In the genomic region with DNA sequence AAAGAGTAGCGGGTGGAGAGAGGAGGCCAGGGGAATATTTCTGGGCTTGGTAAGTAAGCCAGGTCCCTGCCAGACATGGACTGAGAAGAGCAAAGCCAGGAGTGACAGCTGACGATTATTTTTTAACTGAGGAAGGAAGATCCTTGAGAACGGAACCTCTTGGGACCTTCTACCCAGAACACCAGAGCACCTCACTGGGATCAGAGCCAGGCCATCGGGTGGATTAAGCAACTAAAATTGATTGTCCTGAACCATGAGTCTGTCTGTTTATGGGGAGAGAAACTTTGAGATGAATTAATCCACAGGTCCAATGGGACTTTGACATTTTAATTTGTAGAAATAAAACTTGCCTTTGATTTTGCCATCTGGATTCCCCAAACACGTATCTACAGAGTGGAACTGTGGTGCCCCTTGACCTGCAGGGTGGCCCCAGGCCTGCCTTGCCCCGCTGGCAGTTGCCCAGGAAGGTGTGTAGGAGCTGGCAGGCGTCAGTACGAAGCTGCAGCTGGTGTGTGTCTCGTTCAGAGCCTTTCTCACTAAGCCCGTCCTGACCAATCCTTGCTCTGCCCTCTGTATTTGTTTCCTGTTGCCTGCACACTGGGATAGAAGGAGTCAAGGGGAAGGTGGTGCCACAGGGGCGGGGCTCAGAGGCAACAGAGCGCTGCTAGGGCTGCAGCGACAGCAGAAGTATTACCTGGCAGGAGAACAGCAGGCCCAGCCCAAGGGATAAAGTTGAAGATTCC, we compare ENCODE assay signal across 9 cellular contexts. TPM values are rescaled to one million over a fixed set of nuclear protein-coding genes. Genes with fewer than 3 reads are reported as not detected.
DNase-seq lines count a peak whose midpoint lies in the region; ATAC-seq and TF ChIP-seq lines count a peak whose summit lies in the region.
"Had no signal": no experiment of that assay in that cellular context is flagged by ENCODE, and none has a peak within 500 bp of the region (broad histone marks: within the 10 kb centered on the region; RNA-seq: fewer than 3 reads in every experiment).

No MANE protein-coding gene starts in this region.

- intact Hi-C loops in IMR-90 (cut with micrococcal nuclease) (no loop called here), psoas muscle (cut with DNase I) (no loop called here)

- no peaks in the 10 kb centered on the region for H4K20me1 ChIP-seq in IMR-90 (ENCODE audit: insufficient read depth, low read length)

- H3K27ac Mint-ChIP-seq in chondrocyte (ENCODE audit: unreplicated experiment) (no peak overlapping the region), HFFc6 (no peak overlapping the region)
- H3K27ac Mint-ChIP-seq: activated T-helper 1 cell treated with anti-CD3 and anti-CD28 coated beads, Interleukin-12 subunit alpha, Interleukin-12 subunit beta, Interleukin-2, Interleukin-4 antibody, amounts not matched to agents 30 ng/mL and 10 ng/mL and 1 ng/mL, durations not matched to agents 14 hours and 24 hours and 36 hours had no signal

- TF ChIP-seq RAD21 in IMR-90 (IDR thresholded peaks at IDR 0.05; ENCODE audit: low read length): no peak

- H4K5ac ChIP-seq in IMR-90 (ENCODE audit: low read depth, low read length): no peak overlapping the region

- H3K4me3 ChIP-seq in IMR-90 (ENCODE audit: insufficient read depth, low read depth, low read length): no peak overlapping the region
- H3K4me3 ChIP-seq in fibroblast of villous mesenchyme (ENCODE audit: low read depth, low read length): no peak overlapping the region
- no peak overlapping the region for H3K4me3 ChIP-seq in psoas muscle

- no peak overlapping the region for H2AK5ac ChIP-seq in IMR-90 (ENCODE audit: low read depth, low read length)

- no peak overlapping the region for H3K23ac ChIP-seq in IMR-90 (ENCODE audit: low read depth, low read length)

- no peak overlapping the region for H3K4ac ChIP-seq in IMR-90 (ENCODE audit: low read depth, low read length)

- POLR2A ChIA-PET in IMR-90 (lab: Charles Lee; ENCODE audit: unreplicated experiment): no interaction called here

- WGBS in IMR-90 (ENCODE audit: extremely low coverage in 2 of 2, insufficient read length in 1 of 2), 2 experiments: 22% methylated on average over 4 of the region's 13 CpGs; no CpG with 5 or more reads in 1 of the 2 experiments
- WGBS in psoas muscle, 3 donors: 15 to 23% (median 16%) methylated on average over 13 of the region's 13 CpGs

- peaks cover 8% of the 10 kb centered on the region for H3K4me1 Mint-ChIP-seq in chondrocyte (ENCODE audit: low read depth)
- H3K4me1 Mint-ChIP-seq in HFFc6 (ENCODE audit: low read depth): peaks cover 47% of the 10 kb centered on the region

- H4K91ac ChIP-seq in IMR-90 (ENCODE audit: insufficient read depth, low read depth, low read length): no peak overlapping the region

- H3K4me1 ChIP-seq in IMR-90 (ENCODE audit: control insufficient read depth, insufficient read depth, low read length): peaks cover 8% of the 10 kb centered on the region
- no peaks in the 10 kb centered on the region for H3K4me1 ChIP-seq in psoas muscle

- CTCF ChIA-PET in IMR-90 (lab: Yijun Ruan, JAX): no interaction called here

- no peak overlapping the region for H4K8ac ChIP-seq in IMR-90 (ENCODE audit: low read depth in 2 of 2, low read length in 2 of 2)

- H3K14ac ChIP-seq in IMR-90 (replicated peaks; ENCODE audit: low read depth, low read length): no peak overlapping the region

- no peak overlapping the region for H2AK9ac ChIP-seq in IMR-90 (replicated peaks; ENCODE audit: low read depth, low read length, poor library complexity)

- no peaks in the 10 kb centered on the region for H3K27me3 Mint-ChIP-seq in chondrocyte (ENCODE audit: low read depth)
- peaks cover 1% of the 10 kb centered on the region; the same call in 1 of the 2 replicates for H3K27me3 Mint-ChIP-seq in HFFc6 (ENCODE audit: insufficient read depth)

- no peak for DNase-seq in IMR-90
- DNase-seq in NCI-H69 (lab: John Stamatoyannopoulos, UW): peak; percentile 98
- DNase-seq in fibroblast of villous mesenchyme (ENCODE audit: low read depth): peak; percentile 51
- DNase-seq in psoas muscle: no peak
- DNase-seq in cerebellar nuclear complex (lab: John Stamatoyannopoulos, UW): no peak
- DNase-seq in chondrocyte (ENCODE audit: low spot score): no peak
- DNase-seq in HFFc6: no peak

- no peak overlapping the region for H3K4me3 Mint-ChIP-seq in chondrocyte (ENCODE audit: unreplicated experiment)
- H3K4me3 Mint-ChIP-seq in HFFc6: no peak overlapping the region
- H3K4me3 Mint-ChIP-seq: activated T-helper 1 cell treated with anti-CD3 and anti-CD28 coated beads, Interleukin-12 subunit alpha, Interleukin-12 subunit beta, Interleukin-2, Interleukin-4 antibody, amounts not matched to agents 30 ng/mL and 10 ng/mL and 1 ng/mL, durations not matched to agents 14 hours and 24 hours and 36 hours had no signal

- H3K4me2 ChIP-seq in IMR-90 (ENCODE audit: low read depth, low read length): no peak overlapping the region

- peak; percentile 24; the same call in 1 of the 2 replicates for ATAC-seq in IMR-90 (ENCODE audit: low read depth)
- ATAC-seq in psoas muscle: peak; percentile 17 to 59 (median 58)
- no peak for ATAC-seq in GM19351 (IDR thresholded peaks at IDR 0.05; ENCODE audit: unreplicated experiment)

- TF ChIP-seq POLR2A in IMR-90 (IDR thresholded peaks at IDR 0.05; ENCODE audit: low read depth, low read length): no peak

- peak overlapping the region; percentile 65 for H2AFZ ChIP-seq in IMR-90 (replicated peaks; ENCODE audit: low read length, poor library complexity)

- H3K9me1 ChIP-seq in IMR-90 (ENCODE audit: insufficient read depth, low read length): no peaks in the 10 kb centered on the region

- H3K27me3 ChIP-seq in IMR-90 (ENCODE audit: control insufficient read depth, insufficient read depth, low read length): no peaks in the 10 kb centered on the region
- peaks cover 0 to 7% (median 0%) of the 10 kb centered on the region in 3 donors for H3K27me3 ChIP-seq in psoas muscle (ENCODE audit: insufficient read depth in 3 of 3, low read length in 2 of 3)

- BruUV-seq in IMR-90 (replicated peaks; lab: Mats Ljungman, UMichigan): no TSS peak

- H2BK120ac ChIP-seq in IMR-90 (ENCODE audit: low read depth, low read length): no peak overlapping the region

- no peaks in the 10 kb centered on the region for H3K36me3 Mint-ChIP-seq in chondrocyte (ENCODE audit: low read depth)
- H3K36me3 Mint-ChIP-seq in HFFc6 (ENCODE audit: low read depth): peaks cover 5% of the 10 kb centered on the region; the same call in 1 of the 2 replicates

- dilution Hi-C loops in IMR-90 (cut with HindIII; ENCODE audit: low sequenced_read_pairs, unreplicated experiment): no loop called here

- no peak overlapping the region for H3K9ac ChIP-seq in IMR-90 (ENCODE audit: low read depth, low read length)

- no peak overlapping the region for H2BK5ac ChIP-seq in IMR-90 (ENCODE audit: low read depth, low read length, poor library complexity, severe bottlenecking)

- H3K36me3 ChIP-seq in IMR-90 (ENCODE audit: control insufficient read depth, insufficient read depth, low read length): no peaks in the 10 kb centered on the region
- no peaks in the 10 kb centered on the region for H3K36me3 ChIP-seq in psoas muscle (ENCODE audit: insufficient read depth in 1 of 2, low read depth in 1 of 2)

- TF ChIP-seq CTCF in IMR-90 (conservative IDR thresholded peaks at IDR 0.05; ENCODE audit: low read depth, low read length) (no peak), fibroblast of villous mesenchyme (IDR thresholded peaks at IDR 0.05; ENCODE audit: insufficient read depth, low read depth, low read length) (no peak), psoas muscle (IDR thresholded peaks at IDR 0.05) (no peak), chondrocyte (IDR thresholded peaks at IDR 0.05) (no peak), HFFc6 (IDR thresholded peaks at IDR 0.05) (no peak)

- H3K27ac ChIP-seq in IMR-90 (ENCODE audit: insufficient read depth, low read length): no peak overlapping the region
- no peak overlapping the region for H3K27ac ChIP-seq in psoas muscle

- H3K9me3 Mint-ChIP-seq in chondrocyte (ENCODE audit: low read depth) (no peaks in the 10 kb centered on the region), HFFc6 (no peaks in the 10 kb centered on the region)
- H3K9me3 Mint-ChIP-seq: activated T-helper 1 cell treated with anti-CD3 and anti-CD28 coated beads, Interleukin-12 subunit alpha, Interleukin-12 subunit beta, Interleukin-2, Interleukin-4 antibody, amounts not matched to agents 30 ng/mL and 10 ng/mL and 1 ng/mL, durations not matched to agents 14 hours and 24 hours and 36 hours had no signal

- in situ Hi-C loops in IMR-90 (cut with MboI; ENCODE audit: low sequenced_read_pairs): no loop called here

- H3K79me1 ChIP-seq in IMR-90 (ENCODE audit: low read depth in 1 of 2, low read length in 2 of 2): no peaks in the 10 kb centered on the region

- H3K9me3 ChIP-seq in IMR-90 (ENCODE audit: control insufficient read depth, insufficient read depth, low read length): no peaks in the 10 kb centered on the region
- no peaks in the 10 kb centered on the region for H3K9me3 ChIP-seq in psoas muscle

- H2BK15ac ChIP-seq in IMR-90 (ENCODE audit: low read depth, low read length): no peak overlapping the region

- H3K18ac ChIP-seq in IMR-90 (ENCODE audit: low read depth, low read length): no peak overlapping the region

- H2BK20ac ChIP-seq in IMR-90 (ENCODE audit: low read depth, low read length): no peak overlapping the region

- H3K56ac ChIP-seq in IMR-90 (ENCODE audit: extremely low read depth, insufficient read depth, low read length): no peak overlapping the region

RNA-seq across cellular contexts. Expression of a gene that starts 5.0 kb away (rescaled TPM):
- total RNA-seq in IMR-90 (2012; rRNA removed) (not detected in 2 replicates), fibroblast of villous mesenchyme (under 0.01 TPM in 1 of 2 replicates, not detected in the other), psoas muscle (not detected), chondrocyte (not detected in 3 replicates)
- polyA plus RNA-seq in IMR-90 (2012; rRNA removed) (not detected in 2 replicates), psoas muscle (not detected)
- 0.05 TPM in 1 of 2 replicates, not detected in the other for polyA plus RNA-seq in IMR-90 (2012; cell fraction: cytosol; rRNA removed)
- polyA plus RNA-seq in IMR-90 (2012; cell fraction: nucleus; rRNA removed; ENCODE audit: low replicate concordance): 0.05 and 0.37 TPM in 2 replicates
- total RNA-seq in HFFc6 (2021; fragmentation: NEBNext Ultra II Directional; extraction: Animal tissue kit (Norgen Biotek cat#: 25700)): not detected
- total RNA-seq: activated T-helper 1 cell treated with anti-CD3 and anti-CD28 coated beads, Interleukin-12 subunit alpha, Interleukin-12 subunit beta, Interleukin-2, Interleukin-4 antibody, amounts not matched to agents 30 ng/mL and 10 ng/mL and 1 ng/mL, durations not matched to agents 14 hours and 24 hours and 36 hours had no signal

RNA-seq across cellular contexts. Expression of a gene that starts 32.5 kb away (rescaled TPM):
- total RNA-seq in IMR-90 (2012; rRNA removed) (0.56 and 0.72 TPM in 2 replicates), fibroblast of villous mesenchyme (0.32 and 0.43 TPM in 2 replicates), psoas muscle (under 1 TPM in 1 of 4 donors, not detected in 3; 0.42 TPM), chondrocyte (0.37 to 0.95 TPM (median 0.73 TPM) in 3 replicates)
- polyA plus RNA-seq in IMR-90 (2012; rRNA removed) (0.51 and 0.55 TPM in 2 replicates), psoas muscle (under 1 TPM; 0.04 to 0.25 (median 0.13) TPM)
- polyA plus RNA-seq in IMR-90 (2012; cell fraction: cytosol; rRNA removed): 0.14 and 0.71 TPM in 2 replicates
- polyA plus RNA-seq in IMR-90 (2012; cell fraction: nucleus; rRNA removed; ENCODE audit: low replicate concordance): 0.63 and 1.3 TPM in 2 replicates
- total RNA-seq in HFFc6 (2021; fragmentation: NEBNext Ultra II Directional; extraction: Animal tissue kit (Norgen Biotek cat#: 25700)): 1 to 10 TPM in 4 of 6 experiments, under 1 TPM in 2; 0.94 to 2.5 (median 1.2) TPM

RNA-seq across cellular contexts. Expression of a gene that starts 40.8 kb away (rescaled TPM):
- total RNA-seq in IMR-90 (2012; rRNA removed): not detected in 2 replicates
- polyA plus RNA-seq in IMR-90 (2012; rRNA removed): 0.04 and 0.07 TPM in 2 replicates
- polyA plus RNA-seq in IMR-90 (2012; cell fraction: cytosol; rRNA removed): 0.04 and 0.07 TPM in 2 replicates
- 0.06 TPM in 1 of 2 replicates, not detected in the other for polyA plus RNA-seq in IMR-90 (2012; cell fraction: nucleus; rRNA removed; ENCODE audit: low replicate concordance)
- not detected in 2 replicates for total RNA-seq in fibroblast of villous mesenchyme
- 1 to 10 TPM; 1.1 to 1.6 (median 1.4) TPM for total RNA-seq in psoas muscle
- polyA plus RNA-seq in psoas muscle: under 1 TPM; 0.10 to 0.63 (median 0.22) TPM
- not detected in 3 replicates for total RNA-seq in chondrocyte
- under 1 TPM; 0.09 to 0.99 (median 0.40) TPM for total RNA-seq in HFFc6 (2021; fragmentation: NEBNext Ultra II Directional; extraction: Animal tissue kit (Norgen Biotek cat#: 25700))

RNA-seq across cellular contexts. Expression of a gene that starts 57.8 kb away (rescaled TPM):
- 365 and 440 TPM in 2 replicates for total RNA-seq in IMR-90 (2012; rRNA removed)
- 634 and 646 TPM in 2 replicates for polyA plus RNA-seq in IMR-90 (2012; rRNA removed)
- 328 and 686 TPM in 2 replicates for polyA plus RNA-seq in IMR-90 (2012; cell fraction: cytosol; rRNA removed)
- 327 and 351 TPM in 2 replicates for polyA plus RNA-seq in IMR-90 (2012; cell fraction: nucleus; rRNA removed; ENCODE audit: low replicate concordance)
- 167 and 277 TPM in 2 replicates for total RNA-seq in fibroblast of villous mesenchyme
- 10 to 100 TPM; 42.8 to 61.3 (median 45.6) TPM for total RNA-seq in psoas muscle
- 10 to 100 TPM; 29.6 to 91.6 (median 56.1) TPM for polyA plus RNA-seq in psoas muscle
- 222 to 392 TPM (median 388 TPM) in 3 replicates for total RNA-seq in chondrocyte
- 100 to 1,000 TPM; 560 to 914 (median 815) TPM for total RNA-seq in HFFc6 (2021; fragmentation: NEBNext Ultra II Directional; extraction: Animal tissue kit (Norgen Biotek cat#: 25700))

Comparison
In these comparisons a context has a peak if more than half of its experiments do, and no peak if none do; other contexts are left out.
1. DNase-seq: peak in NCI-H69 (single experiment) and fibroblast of villous mesenchyme (single experiment); none in IMR-90 (single experiment), psoas muscle (0 of 2), cerebellar nuclear complex (0 of 2), chondrocyte (single experiment) and HFFc6 (single experiment).